ENCODE assay signal across 1 cellular context in the genomic region with DNA sequence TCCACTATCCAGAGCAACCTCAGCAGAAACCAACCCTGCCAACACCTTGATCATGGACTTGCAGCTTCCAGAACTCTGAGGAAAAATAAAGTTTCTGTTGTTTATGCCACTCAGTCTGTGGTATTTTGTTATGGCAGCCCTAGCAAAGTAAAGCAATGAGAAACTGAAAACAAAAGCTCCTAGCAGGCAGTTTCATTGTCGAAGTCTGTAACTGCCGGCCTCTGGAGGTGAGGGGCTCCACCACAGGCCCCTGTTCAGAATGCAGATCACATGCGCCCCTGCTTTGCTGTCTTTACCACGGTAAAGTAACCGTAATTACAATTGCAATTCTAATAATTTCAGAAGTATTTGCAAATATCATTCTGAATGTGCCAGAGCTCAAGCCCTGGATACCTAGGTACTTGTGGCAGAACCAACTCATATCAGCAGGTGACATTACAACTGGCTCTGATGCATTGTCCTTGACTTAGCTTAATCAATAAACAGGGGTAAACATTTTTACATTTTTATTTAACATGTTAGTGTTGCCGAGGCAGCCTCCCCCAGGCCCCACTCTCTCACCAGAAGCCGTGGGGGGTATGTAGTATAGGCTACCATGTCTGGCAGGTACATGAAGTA.
TF ChIP-seq lines count a peak whose summit lies in the region.

No MANE protein-coding gene starts in this region.

TF ChIP-seq in H1, 55 proteins besides CTCF, POLR2A, EP300 and RAD21:
- TF ChIP-seq GABPA (IDR thresholded peaks at IDR 0.05; ENCODE audit: borderline replicate concordance, insufficient read depth, low read length) (no peak), CHD2 (IDR thresholded peaks at IDR 0.05; ENCODE audit: low read length) (no peak), PHF8 (conservative IDR thresholded peaks at IDR 0.05; ENCODE audit: low read depth, low read length) (no peak), GTF2F1 (IDR thresholded peaks at IDR 0.05; ENCODE audit: borderline replicate concordance, low read depth, low read length) (no peak), SP1 (IDR thresholded peaks at IDR 0.05; ENCODE audit: low read depth, low read length) (no peak), HDAC6 (IDR thresholded peaks at IDR 0.05; ENCODE audit: low read depth, low read length) (no peak), EGR1 (IDR thresholded peaks at IDR 0.05; ENCODE audit: borderline replicate concordance, low read depth, low read length) (no peak), NANOG (IDR thresholded peaks at IDR 0.05; ENCODE audit: insufficient read depth, low read depth, low read length, poor library complexity, severe bottlenecking) (no peak)
- TF ChIP-seq, protein P1, sequence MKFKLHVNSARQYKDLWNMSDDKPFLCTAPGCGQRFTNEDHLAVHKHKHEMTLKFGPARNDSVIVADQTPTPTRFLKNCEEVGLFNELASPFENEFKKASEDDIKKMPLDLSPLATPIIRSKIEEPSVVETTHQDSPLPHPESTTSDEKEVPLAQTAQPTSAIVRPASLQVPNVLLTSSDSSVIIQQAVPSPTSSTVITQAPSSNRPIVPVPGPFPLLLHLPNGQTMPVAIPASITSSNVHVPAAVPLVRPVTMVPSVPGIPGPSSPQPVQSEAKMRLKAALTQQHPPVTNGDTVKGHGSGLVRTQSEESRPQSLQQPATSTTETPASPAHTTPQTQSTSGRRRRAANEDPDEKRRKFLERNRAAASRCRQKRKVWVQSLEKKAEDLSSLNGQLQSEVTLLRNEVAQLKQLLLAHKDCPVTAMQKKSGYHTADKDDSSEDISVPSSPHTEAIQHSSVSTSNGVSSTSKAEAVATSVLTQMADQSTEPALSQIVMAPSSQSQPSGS (IDR thresholded peaks at IDR 0.05; ENCODE audit: low read length), result no peak
